ENCODE assay signal across 27 cellular contexts in genomic region chr22:47768027-47768426, GRCh38.
"Had no signal": no experiment of that assay in that cellular context is flagged by ENCODE, and none has a peak within 500 bp of the region (broad histone marks: within the 10 kb centered on the region; RNA-seq: fewer than 3 reads in every experiment).

No MANE protein-coding gene starts in this region.

- H3K36me3 ChIP-seq: stomach, suprapubic skin, thoracic aorta, thyroid gland, tibial artery, tibial nerve, transverse colon, upper lobe of left lung, upper lobe of right lung, uterus, vagina had no signal

- H3K27me3 ChIP-seq: suprapubic skin, testis, thyroid gland, tibial artery, tibial nerve, transverse colon, upper lobe of left lung, uterus, vagina had no signal

- DNase-seq: stimulated activated CD4-positive, alpha-beta T cell treated with anti-CD3 and anti-CD28 coated beads, Interleukin-2, amount 100 ng/mL, for 48 hours; stimulated activated CD4-positive, alpha-beta T cell treated with anti-CD3 and anti-CD28 coated beads, Interleukin-4, amount 100 ng/mL, for 1 hour; stimulated activated CD4-positive, alpha-beta T cell treated with anti-CD3 and anti-CD28 coated beads, Interleukin-4, amount 100 ng/mL, for 24 hours; stimulated activated CD4-positive, alpha-beta T cell treated with anti-CD3 and anti-CD28 coated beads, Interleukin-4, amount 100 ng/mL, for 4 hours; stimulated activated CD8-positive, alpha-beta memory T cell treated with anti-CD3 and anti-CD28 coated beads, Interleukin-4, amount 100 ng/mL, for 48 hours; stimulated activated naive B cell treated with anti-CD40 and anti-IgM and Interleukin-4, amounts not matched to agents 10 μg/mL and 1 μg/mL and 100 μg/mL, for 72 hours; stimulated activated naive CD4-positive, alpha-beta T cell; stimulated activated naive CD4-positive, alpha-beta T cell treated with Interleukin-2 at 50 U/mL for 16 hours; stimulated activated naive CD8-positive, alpha-beta T cell treated with anti-CD3 and anti-CD28 coated beads, Interleukin-15, amount 100 ng/mL, for 72 hours; stimulated activated naive CD8-positive, alpha-beta T cell treated with anti-CD3 and anti-CD28 coated beads, Interleukin-15, Interleukin-2, amounts not matched to agents 100 U/mL and 50 U/mL, for 24 hours; stomach; substantia nigra; testis; thyroid gland; tibial artery; transverse colon; trophoblast cell; upper lobe of left lung; upper lobe of right lung; uterus had no signal

- H3K9me3 ChIP-seq: suprapubic skin, testis, thoracic aorta, thyroid gland, tibial artery, tibial nerve, transverse colon, upper lobe of left lung, upper lobe of right lung, uterus, vagina had no signal

- FAIRE-seq: urothelium cell line had no signal

- ATAC-seq: stimulated activated effector memory CD8-positive, alpha-beta T cell treated with anti-CD3 and anti-CD28 coated beads, Interleukin-12 subunit alpha, Interleukin-12 subunit beta, amount 100 ng/mL, for 72 hours; stimulated activated memory B cell treated with anti-CD40 and anti-IgM and Interleukin-4, amounts not matched to agents 10 μg/mL and 1 μg/mL and 100 μg/mL, for 72 hours; stimulated activated naive B cell treated with anti-CD40 and anti-IgM and Interleukin-4, amounts not matched to agents 10 μg/mL and 1 μg/mL and 100 μg/mL, for 72 hours; stimulated activated naive CD8-positive, alpha-beta T cell treated with anti-CD3 and anti-CD28 coated beads, Interleukin-15, amount 100 ng/mL, for 72 hours; stimulated activated naive CD8-positive, alpha-beta T cell treated with anti-CD3 and anti-CD28 coated beads, Interleukin-15, Interleukin-2, amounts not matched to agents 100 U/mL and 50 U/mL, for 24 hours; upper lobe of right lung had no signal

- H3K27ac ChIP-seq: stomach, suprapubic skin, testis, thoracic aorta, thyroid gland, tibial artery, tibial nerve, transverse colon, upper lobe of left lung, upper lobe of right lung, uterus, vagina had no signal

- H3K4me1 ChIP-seq: stomach, suprapubic skin, testis, thyroid gland, tibial artery, tibial nerve, transverse colon, upper lobe of left lung, upper lobe of right lung, uterus, vagina had no signal

- H3K4me3 ChIP-seq: stomach, suprapubic skin, testis, thoracic aorta, thyroid gland, tibial artery, tibial nerve, transverse colon, upper lobe of left lung, upper lobe of right lung, uterus, vagina had no signal
